1 cellular context compared by ENCODE assay signal in the genomic region with DNA sequence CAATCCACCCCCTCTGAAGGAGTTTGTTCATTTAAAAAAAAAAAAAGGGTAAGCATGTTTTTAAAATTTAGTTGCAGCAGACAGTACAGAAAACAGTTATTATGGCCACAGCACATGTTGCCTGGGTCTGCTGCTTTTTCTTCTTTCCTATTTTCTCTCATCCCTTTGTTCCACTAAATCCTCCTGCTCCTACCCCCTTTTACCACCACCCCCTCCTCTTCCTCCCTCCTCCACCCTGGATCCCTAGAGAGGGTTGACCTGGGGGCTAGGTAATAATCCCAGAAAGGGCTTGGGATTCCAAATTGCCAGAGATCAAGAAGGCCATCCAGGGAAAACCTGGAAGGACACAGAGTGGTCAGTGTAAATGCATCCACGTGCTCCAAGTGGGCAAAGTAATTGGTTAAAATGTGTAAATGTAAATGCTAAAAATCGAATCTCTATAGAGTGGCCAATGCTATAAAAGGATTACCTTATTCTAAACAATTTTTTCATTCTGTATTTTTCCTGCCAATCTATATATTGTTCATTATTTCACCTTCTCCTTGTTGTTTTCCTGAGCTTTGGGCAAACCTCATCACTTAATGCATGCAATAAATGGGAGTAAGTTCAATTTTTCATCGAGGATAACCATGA.
TF ChIP-seq lines count a peak whose summit lies in the region.

No MANE protein-coding gene starts in this region.

TF ChIP-seq in SK-N-SH treated with all-trans-retinoic acid at 6 μM for 48 hours, 23 proteins besides CTCF, POLR2A, EP300 and RAD21 (continued from another document):
- TF ChIP-seq, protein P1, sequence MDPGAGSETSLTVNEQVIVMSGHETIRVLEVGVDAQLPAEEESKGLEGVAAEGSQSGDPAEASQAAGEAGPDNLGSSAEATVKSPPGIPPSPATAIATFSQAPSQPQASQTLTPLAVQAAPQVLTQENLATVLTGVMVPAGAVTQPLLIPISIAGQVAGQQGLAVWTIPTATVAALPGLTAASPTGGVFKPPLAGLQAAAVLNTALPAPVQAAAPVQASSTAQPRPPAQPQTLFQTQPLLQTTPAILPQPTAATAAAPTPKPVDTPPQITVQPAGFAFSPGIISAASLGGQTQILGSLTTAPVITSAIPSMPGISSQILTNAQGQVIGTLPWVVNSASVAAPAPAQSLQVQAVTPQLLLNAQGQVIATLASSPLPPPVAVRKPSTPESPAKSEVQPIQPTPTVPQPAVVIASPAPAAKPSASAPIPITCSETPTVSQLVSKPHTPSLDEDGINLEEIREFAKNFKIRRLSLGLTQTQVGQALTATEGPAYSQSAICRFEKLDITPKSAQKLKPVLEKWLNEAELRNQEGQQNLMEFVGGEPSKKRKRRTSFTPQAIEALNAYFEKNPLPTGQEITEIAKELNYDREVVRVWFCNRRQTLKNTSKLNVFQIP (CRISPR knock-in tag; IDR thresholded peaks at IDR 0.05; ENCODE audit: borderline replicate concordance, low read depth) = no peak
- TF ChIP-seq TCF4 (CRISPR knock-in tag; IDR thresholded peaks at IDR 0.05; ENCODE audit: borderline replicate concordance) (no peak), CREB5 (CRISPR knock-in tag; IDR thresholded peaks at IDR 0.05; ENCODE audit: low read depth) (no peak), ISL1 (CRISPR knock-in tag; IDR thresholded peaks at IDR 0.05) (no peak), TOX (CRISPR knock-in tag; IDR thresholded peaks at IDR 0.05; ENCODE audit: borderline replicate concordance) (no peak), ESRRG (CRISPR knock-in tag; IDR thresholded peaks at IDR 0.05) (no peak)
- TF ChIP-seq, protein P2, sequence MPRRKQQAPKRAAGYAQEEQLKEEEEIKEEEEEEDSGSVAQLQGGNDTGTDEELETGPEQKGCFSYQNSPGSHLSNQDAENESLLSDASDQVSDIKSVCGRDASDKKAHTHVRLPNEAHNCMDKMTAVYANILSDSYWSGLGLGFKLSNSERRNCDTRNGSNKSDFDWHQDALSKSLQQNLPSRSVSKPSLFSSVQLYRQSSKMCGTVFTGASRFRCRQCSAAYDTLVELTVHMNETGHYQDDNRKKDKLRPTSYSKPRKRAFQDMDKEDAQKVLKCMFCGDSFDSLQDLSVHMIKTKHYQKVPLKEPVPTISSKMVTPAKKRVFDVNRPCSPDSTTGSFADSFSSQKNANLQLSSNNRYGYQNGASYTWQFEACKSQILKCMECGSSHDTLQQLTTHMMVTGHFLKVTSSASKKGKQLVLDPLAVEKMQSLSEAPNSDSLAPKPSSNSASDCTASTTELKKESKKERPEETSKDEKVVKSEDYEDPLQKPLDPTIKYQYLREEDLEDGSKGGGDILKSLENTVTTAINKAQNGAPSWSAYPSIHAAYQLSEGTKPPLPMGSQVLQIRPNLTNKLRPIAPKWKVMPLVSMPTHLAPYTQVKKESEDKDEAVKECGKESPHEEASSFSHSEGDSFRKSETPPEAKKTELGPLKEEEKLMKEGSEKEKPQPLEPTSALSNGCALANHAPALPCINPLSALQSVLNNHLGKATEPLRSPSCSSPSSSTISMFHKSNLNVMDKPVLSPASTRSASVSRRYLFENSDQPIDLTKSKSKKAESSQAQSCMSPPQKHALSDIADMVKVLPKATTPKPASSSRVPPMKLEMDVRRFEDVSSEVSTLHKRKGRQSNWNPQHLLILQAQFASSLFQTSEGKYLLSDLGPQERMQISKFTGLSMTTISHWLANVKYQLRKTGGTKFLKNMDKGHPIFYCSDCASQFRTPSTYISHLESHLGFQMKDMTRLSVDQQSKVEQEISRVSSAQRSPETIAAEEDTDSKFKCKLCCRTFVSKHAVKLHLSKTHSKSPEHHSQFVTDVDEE (CRISPR knock-in tag; IDR thresholded peaks at IDR 0.05) = no peak
